In genomic region chr9:83721509-83721908, GRCh38 we compare ENCODE assay signal across 31 cellular contexts.
"Had no signal": no experiment of that assay in that cellular context is flagged by ENCODE, and none has a peak within 500 bp of the region (broad histone marks: within the 10 kb centered on the region; RNA-seq: fewer than 3 reads in every experiment).

No MANE protein-coding gene starts in this region.

- H2AFZ ChIP-seq: neural progenitor cell, parathyroid adenoma had no signal

- H3K4me1 ChIP-seq: neural progenitor cell, parathyroid adenoma, psoas muscle, spleen, suprapubic skin, testis, tibial artery, transverse colon, upper lobe of right lung, uterus had no signal

- H3K9me3 ChIP-seq: ovary, suprapubic skin, testis, tibial artery, transverse colon, upper lobe of right lung, uterus had no signal

- H3K27ac ChIP-seq: neural progenitor cell, ovary, parathyroid adenoma, psoas muscle, skin epidermis, spleen, suprapubic skin, testis, tibial artery, transverse colon, upper lobe of right lung, uterus had no signal

- H3K36me3 Mint-ChIP-seq: natural killer cell, neural progenitor cell, type B pancreatic cell had no signal

- H3K9me3 Mint-ChIP-seq: natural killer cell; stimulated activated memory B cell treated with anti-CD40 and anti-IgM and Interleukin-4, amounts not matched to agents 10 μg/mL and 1 μg/mL and 100 μg/mL, for 72 hours; stimulated activated naive CD8-positive, alpha-beta T cell treated with anti-CD3 and anti-CD28 coated beads, Interleukin-15, amount 100 ng/mL, for 72 hours; type B pancreatic cell had no signal

- H3K9ac ChIP-seq: neural progenitor cell, parathyroid adenoma had no signal

- DNase-seq: natural killer cell; occipital lobe; ovary; posterior cingulate gyrus; psoas muscle; right cardiac atrium; spleen; stimulated activated CD4-positive, alpha-beta T cell treated with anti-CD3 and anti-CD28 coated beads, Interleukin-12 subunit alpha, Interleukin-12 subunit beta, amount 100 ng/mL, for 4 hours; stimulated activated CD4-positive, alpha-beta T cell treated with anti-CD3 and anti-CD28 coated beads, Interleukin-1b, Interleukin-23, amount 100 ng/mL, for 48 hours; stimulated activated CD4-positive, alpha-beta T cell treated with anti-CD3 and anti-CD28 coated beads, Interleukin-4, amount 100 ng/mL, for 1 hour; stimulated activated CD4-positive, alpha-beta T cell treated with anti-CD3 and anti-CD28 coated beads, Interleukin-4, amount 100 ng/mL, for 4 hours; stimulated activated CD8-positive, alpha-beta memory T cell treated with anti-CD3 and anti-CD28 coated beads, Interleukin-4, amount 100 ng/mL, for 48 hours; stimulated activated naive CD4-positive, alpha-beta T cell; stimulated activated naive CD8-positive, alpha-beta T cell treated with anti-CD3 and anti-CD28 coated beads, Interleukin-15, amount 100 ng/mL, for 72 hours; stimulated activated naive CD8-positive, alpha-beta T cell treated with anti-CD3 and anti-CD28 coated beads, Interleukin-15, Interleukin-2, amounts not matched to agents 100 U/mL and 50 U/mL, for 24 hours; substantia nigra; testis; tibial artery; transverse colon; upper lobe of right lung; uterus had no signal

- H3K4me3 Mint-ChIP-seq: natural killer cell; nephron; neural progenitor cell; stimulated activated memory B cell treated with anti-CD40 and anti-IgM and Interleukin-4, amounts not matched to agents 10 μg/mL and 1 μg/mL and 100 μg/mL, for 72 hours; stimulated activated naive CD8-positive, alpha-beta T cell treated with anti-CD3 and anti-CD28 coated beads, Interleukin-15, amount 100 ng/mL, for 72 hours; type B pancreatic cell had no signal

- H3K27me3 Mint-ChIP-seq: progenitor cell of endocrine pancreas; stimulated activated memory B cell treated with anti-CD40 and anti-IgM and Interleukin-4, amounts not matched to agents 10 μg/mL and 1 μg/mL and 100 μg/mL, for 72 hours; stimulated activated naive CD8-positive, alpha-beta T cell treated with anti-CD3 and anti-CD28 coated beads, Interleukin-15, amount 100 ng/mL, for 72 hours had no signal

- H3K79me2 ChIP-seq: parathyroid adenoma had no signal

- H3K4me2 ChIP-seq: neural progenitor cell, smooth muscle cell had no signal

- H3K27me3 ChIP-seq: neural progenitor cell, ovary, spleen, suprapubic skin, testis, tibial artery, transverse colon, upper lobe of right lung, uterus had no signal

- ATAC-seq: natural killer cell; psoas muscle; right cardiac atrium; sciatic nerve; stimulated activated memory B cell treated with anti-CD40 and anti-IgM and Interleukin-4, amounts not matched to agents 10 μg/mL and 1 μg/mL and 100 μg/mL, for 72 hours; stimulated activated naive CD8-positive, alpha-beta T cell treated with anti-CD3 and anti-CD28 coated beads, Interleukin-15, amount 100 ng/mL, for 72 hours; stimulated activated naive CD8-positive, alpha-beta T cell treated with anti-CD3 and anti-CD28 coated beads, Interleukin-15, Interleukin-2, amounts not matched to agents 100 U/mL and 50 U/mL, for 24 hours; upper lobe of right lung had no signal

- H3K4me1 Mint-ChIP-seq: natural killer cell; nephron; neural progenitor cell; stimulated activated memory B cell treated with anti-CD40 and anti-IgM and Interleukin-4, amounts not matched to agents 10 μg/mL and 1 μg/mL and 100 μg/mL, for 72 hours; stimulated activated naive CD8-positive, alpha-beta T cell treated with anti-CD3 and anti-CD28 coated beads, Interleukin-15, amount 100 ng/mL, for 72 hours had no signal

- H3K27ac Mint-ChIP-seq: natural killer cell; nephron; neural progenitor cell; progenitor cell of endocrine pancreas; stimulated activated memory B cell treated with anti-CD40 and anti-IgM and Interleukin-4, amounts not matched to agents 10 μg/mL and 1 μg/mL and 100 μg/mL, for 72 hours; stimulated activated naive CD8-positive, alpha-beta T cell treated with anti-CD3 and anti-CD28 coated beads, Interleukin-15, amount 100 ng/mL, for 72 hours; type B pancreatic cell had no signal
